ENCODE assay signal across 17 cellular contexts in genomic region chr1:198637915-198638437, GRCh38. TPM values are rescaled to one million over a fixed set of nuclear protein-coding genes. Genes with fewer than 3 reads are reported as not detected.
A peak's percentile ranks its signal among the peaks of the same experiment; 100 is the strongest.
DNase-seq lines count a peak whose midpoint lies in the region; ATAC-seq and TF ChIP-seq lines count a peak whose summit lies in the region.
"Had no signal": no experiment of that assay in that cellular context is flagged by ENCODE, and none has a peak within 500 bp of the region (broad histone marks: within the 10 kb centered on the region; RNA-seq: fewer than 3 reads in every experiment).

No MANE protein-coding gene starts in this region.

- H3K9me3 ChIP-seq in SU-DHL-6 (ENCODE audit: insufficient read depth, low read length) = no peaks in the 10 kb centered on the region
- no peaks in the 10 kb centered on the region for H3K9me3 ChIP-seq in duodenal mucosa (ENCODE audit: control insufficient read depth in 1 of 2, low read length in 2 of 2)
- H3K9me3 ChIP-seq in esophagus muscularis mucosa = no peaks in the 10 kb centered on the region
- no peaks in the 10 kb centered on the region for H3K9me3 ChIP-seq in prostate gland

- no peaks in the 10 kb centered on the region for H4K20me1 ChIP-seq in SU-DHL-6 (ENCODE audit: low read depth, low read length)

- H3K36me3 ChIP-seq in SU-DHL-6 (ENCODE audit: low read length) (peaks cover 27% of the 10 kb centered on the region), duodenal mucosa (ENCODE audit: control insufficient read depth in 1 of 2, insufficient read depth in 2 of 2, low read length in 2 of 2) (no peaks in the 10 kb centered on the region), esophagus muscularis mucosa (no peaks in the 10 kb centered on the region), prostate gland (no peaks in the 10 kb centered on the region)

- no peak for ATAC-seq in activated T-cell treated with anti-CD3 and anti-CD28 coated beads, Interleukin-2, amount 50 U/mL, for 4 hours
- no peak for ATAC-seq in stimulated activated naive CD8-positive, alpha-beta T cell treated with anti-CD3 and anti-CD28 coated beads, Interleukin-15, amount 100 ng/mL, for 72 hours

- H3K27ac ChIP-seq in SU-DHL-6 (ENCODE audit: low read depth, low read length) (peak overlapping the region; percentile 100), duodenal mucosa (ENCODE audit: low read depth, low read length) (peak overlapping the region; percentile 0), esophagus muscularis mucosa (replicated peaks in 1 of 4) (no peak overlapping the region), prostate gland (no peak overlapping the region)
- H3K27ac ChIP-seq: parathyroid adenoma, VCaP had no signal

- H3K4me2 ChIP-seq in SU-DHL-6 (ENCODE audit: low read depth, low read length, poor library complexity, severe bottlenecking) = peak overlapping the region; percentile 99

- no peaks in the 10 kb centered on the region for H3K27me3 ChIP-seq in SU-DHL-6 (ENCODE audit: low read length)
- no peaks in the 10 kb centered on the region for H3K27me3 ChIP-seq in duodenal mucosa (ENCODE audit: control insufficient read depth in 1 of 2, insufficient read depth in 2 of 2, low read length in 2 of 2)
- no peaks in the 10 kb centered on the region for H3K27me3 ChIP-seq in esophagus muscularis mucosa
- no peaks in the 10 kb centered on the region for H3K27me3 ChIP-seq in prostate gland (replicated peaks; ENCODE audit: insufficient read depth)

- H3F3A ChIP-seq in SU-DHL-6 (ENCODE audit: insufficient read depth) = peaks cover 80% of the 10 kb centered on the region

- H3K9me3 Mint-ChIP-seq in activated T-cell treated with anti-CD3 and anti-CD28 coated beads, Interleukin-2, amount 50 U/mL, for 4 hours = peaks cover 10% of the 10 kb centered on the region
- peaks cover 0 to 16% of the 10 kb centered on the region in 2 donors for H3K9me3 Mint-ChIP-seq in stimulated activated naive CD8-positive, alpha-beta T cell treated with anti-CD3 and anti-CD28 coated beads, Interleukin-15, amount 100 ng/mL, for 72 hours

- no peak for TF ChIP-seq EP300 in esophagus muscularis mucosa (IDR thresholded peaks at IDR 0.05)

- H3K36me3 Mint-ChIP-seq in activated T-cell treated with anti-CD3 and anti-CD28 coated beads, Interleukin-2, amount 50 U/mL, for 4 hours (ENCODE audit: insufficient read depth) = peaks cover 17% of the 10 kb centered on the region

- peak overlapping the region; percentile 86 for H3K4me3 Mint-ChIP-seq in activated T-cell treated with anti-CD3 and anti-CD28 coated beads, Interleukin-2, amount 50 U/mL, for 4 hours
- H3K4me3 Mint-ChIP-seq in stimulated activated naive CD8-positive, alpha-beta T cell treated with anti-CD3 and anti-CD28 coated beads, Interleukin-15, amount 100 ng/mL, for 72 hours = peak overlapping the region; percentile 72 to 96

- H3K9ac ChIP-seq in SU-DHL-6 (ENCODE audit: low read length) = peak overlapping the region; percentile 70
- no peak overlapping the region for H3K9ac ChIP-seq in duodenal mucosa (ENCODE audit: low read depth in 1 of 2, low read length in 2 of 2)
- H3K9ac ChIP-seq: parathyroid adenoma had no signal

- no peaks in the 10 kb centered on the region for H3K4me1 ChIP-seq in duodenal mucosa (ENCODE audit: control insufficient read depth in 1 of 2, insufficient read depth in 2 of 2, low read length in 2 of 2)
- H3K4me1 ChIP-seq in esophagus muscularis mucosa = no peaks in the 10 kb centered on the region
- no peaks in the 10 kb centered on the region for H3K4me1 ChIP-seq in prostate gland (replicated peaks)
- H3K4me1 ChIP-seq: parathyroid adenoma had no signal

- H3K9me2 ChIP-seq in SU-DHL-6 (replicated peaks; ENCODE audit: insufficient read depth, low read length) = no peaks in the 10 kb centered on the region

- peak overlapping the region; percentile 2 for H2AFZ ChIP-seq in SU-DHL-6 (ENCODE audit: low read depth, low read length, severe bottlenecking)
- H2AFZ ChIP-seq: parathyroid adenoma had no signal

- peaks cover 94% of the 10 kb centered on the region for H3K79me2 ChIP-seq in SU-DHL-6 (ENCODE audit: insufficient read depth, low read length)
- H3K79me2 ChIP-seq: parathyroid adenoma had no signal

- H3K27me3 Mint-ChIP-seq in activated T-cell treated with anti-CD3 and anti-CD28 coated beads, Interleukin-2, amount 50 U/mL, for 4 hours (ENCODE audit: low read depth) = no peaks in the 10 kb centered on the region
- H3K27me3 Mint-ChIP-seq in stimulated activated naive CD8-positive, alpha-beta T cell treated with anti-CD3 and anti-CD28 coated beads, Interleukin-15, amount 100 ng/mL, for 72 hours = no peaks in the 10 kb centered on the region

- TF ChIP-seq POLR2A in esophagus muscularis mucosa (IDR thresholded peaks at IDR 0.05; ENCODE audit: low read depth) (no peak), prostate gland (IDR thresholded peaks at IDR 0.05) (no peak)

- intact Hi-C loops in esophagus muscularis mucosa (cut with DNase I) = no loop called here
- intact Hi-C loops in prostate gland (cut with DNase I) = no loop called here

- peak overlapping the region; percentile 94 for H3K4me3 ChIP-seq in SU-DHL-6 (ENCODE audit: insufficient read depth, low read length, poor library complexity, severe bottlenecking)
- H3K4me3 ChIP-seq in duodenal mucosa (ENCODE audit: low read depth in 1 of 2, low read length in 2 of 2) = no peak overlapping the region
- no peak overlapping the region for H3K4me3 ChIP-seq in esophagus muscularis mucosa
- no peak overlapping the region for H3K4me3 ChIP-seq in prostate gland

- H3K27ac Mint-ChIP-seq in stimulated activated naive CD8-positive, alpha-beta T cell treated with anti-CD3 and anti-CD28 coated beads, Interleukin-15, amount 100 ng/mL, for 72 hours = peak overlapping the region; percentile 97 to 99

- 91% methylated on average over 1 of the region's 1 CpG for WGBS in esophagus muscularis mucosa
- WGBS in prostate gland = 92% methylated on average over 1 of the region's 1 CpG

- no peak for TF ChIP-seq CTCF in SU-DHL-6 (IDR thresholded peaks at IDR 0.05; ENCODE audit: insufficient read depth, low read length, poor library complexity, severe bottlenecking)
- TF ChIP-seq CTCF in esophagus muscularis mucosa (IDR thresholded peaks at IDR 0.05) = no peak
- no peak for TF ChIP-seq CTCF in prostate gland (IDR thresholded peaks at IDR 0.05)

- H3K4me1 Mint-ChIP-seq in activated T-cell treated with anti-CD3 and anti-CD28 coated beads, Interleukin-2, amount 50 U/mL, for 4 hours (ENCODE audit: low read depth) = peaks cover 57% of the 10 kb centered on the region
- peaks cover 48% of the 10 kb centered on the region for H3K4me1 Mint-ChIP-seq in stimulated activated naive CD8-positive, alpha-beta T cell treated with anti-CD3 and anti-CD28 coated beads, Interleukin-15, amount 100 ng/mL, for 72 hours

- DNase-seq in activated T-cell treated with anti-CD3 and anti-CD28 coated beads, Interleukin-2, amount 50 U/mL, for 4 hours = no peak
- DNase-seq in activated T-cell treated with anti-CD3 and anti-CD28 coated beads for 4 hours (no peak), esophagus muscularis mucosa (ENCODE audit: extremely low spot score) (no peak), prostate gland (ENCODE audit: low spot score) (no peak), cerebellar cortex (ENCODE audit: low spot score) (no peak)
- no peak for DNase-seq in stimulated activated naive CD8-positive, alpha-beta T cell treated with anti-CD3 and anti-CD28 coated beads, Interleukin-15, amount 100 ng/mL, for 72 hours
- DNase-seq: activated effector memory CD4-positive, alpha-beta T cell treated with anti-CD3 and anti-CD28 coated beads, Interleukin-2, amount 50 U/mL, for 16 hours; mammary epithelial cell; NCI-H1930; NCI-H526 treated with DMSO at 0.1 percent for 48 hours; SHP77 had no signal

RNA-seq across cellular contexts. Expression of gene PTPRC, which starts 0.9 kb away (rescaled TPM):
- total RNA-seq in activated T-cell treated with anti-CD3 and anti-CD28 coated beads, Interleukin-2, amount 50 U/mL, for 4 hours = 100 to 1,000 TPM; 181 to 243 (median 224) TPM
- total RNA-seq in esophagus muscularis mucosa = 10 to 100 TPM in 2 of 4 donors, 1 to 10 TPM in 2; 7.0 to 40.3 (median 10.0) TPM
- total RNA-seq in prostate gland = 1 to 10 TPM; 8.9 to 9.5 TPM
- total RNA-seq: chondrocyte, Daoy had no signal

Comparison
In these comparisons a context has a peak if more than half of its experiments do, and no peak if none do; other contexts are left out.
1. H3K27ac ChIP-seq: peak in SU-DHL-6 (single experiment) and duodenal mucosa (single experiment); none in esophagus muscularis mucosa (0 of 4) and prostate gland (0 of 2).
2. RNA of gene PTPRC, which starts 0.9 kb away (total RNA-seq): 181 to 243 TPM in activated T-cell treated with anti-CD3 and anti-CD28 coated beads, Interleukin-2, amount 50 U/mL, for 4 hours; 7.0 to 40.3 TPM in esophagus muscularis mucosa and 8.9 to 9.5 TPM in prostate gland; every median in the first group is over 4 times any median in the second.